In the genomic region with DNA sequence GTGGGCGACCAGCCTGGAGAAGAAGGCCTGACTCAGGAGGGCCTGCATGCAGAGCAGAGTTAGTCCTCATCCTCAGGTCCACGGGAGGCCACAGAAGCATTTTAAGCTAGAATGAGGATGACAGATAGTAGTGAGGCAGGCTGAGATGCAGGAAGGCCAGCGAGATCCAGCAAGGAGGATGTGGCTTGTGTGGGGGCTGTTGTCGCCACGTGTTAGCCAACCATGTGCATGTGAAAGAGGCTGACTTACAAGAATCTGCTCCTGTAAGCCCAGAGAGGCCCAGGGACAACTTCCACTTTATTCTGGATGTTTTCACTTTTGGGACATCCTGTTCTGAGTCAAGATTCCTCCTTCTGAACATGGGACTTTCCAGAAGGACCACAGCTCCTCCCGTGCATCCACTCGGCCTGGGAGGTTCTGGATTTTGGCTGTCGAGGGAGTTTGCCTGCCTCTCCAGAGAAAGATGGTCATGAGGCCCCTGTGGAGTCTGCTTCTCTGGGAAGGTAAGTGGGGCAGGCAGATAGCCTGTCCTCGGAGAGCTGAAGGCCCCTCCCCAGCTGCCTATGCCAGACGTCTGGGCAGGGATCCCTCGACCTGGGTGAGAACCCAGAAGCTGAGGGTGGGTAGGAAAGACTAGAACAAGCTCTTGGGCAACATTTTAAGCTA, we compare ENCODE assay signal across 8 cellular contexts. TPM values are rescaled to one million over a fixed set of nuclear protein-coding genes. Genes with fewer than 3 reads are reported as not detected.
A peak's percentile ranks its signal among the peaks of the same experiment; 100 is the strongest.
DNase-seq lines count a peak whose midpoint lies in the region; ATAC-seq, FAIRE-seq and TF ChIP-seq lines count a peak whose summit lies in the region.

Gene SLAMF8 (plus strand): TSS at position 438 of the 666 bp plus-strand sequence. CDS start 26 bp downstream, at position 464.

- POLR2A ChIA-PET in OCI-LY7 (lab: Charles Lee), result no interaction called here

- H3K4me1 ChIP-seq in OCI-LY7 (ENCODE audit: insufficient read depth, low read length, poor library complexity, severe bottlenecking), result no peaks in the 10 kb centered on the region

- H3K27ac ChIP-seq in OCI-LY7 (ENCODE audit: low read depth, low read length, poor library complexity, severe bottlenecking), result no peak within 1 kb of the TSS

- H4K20me1 ChIP-seq in OCI-LY7 (ENCODE audit: insufficient read depth, low read length), result no peaks in the 10 kb centered on the region

- H3K4me2 ChIP-seq in OCI-LY7 (ENCODE audit: low read length), result no peak within 1 kb of the TSS

- no peaks in the 10 kb centered on the region for H3K79me2 ChIP-seq in OCI-LY7 (ENCODE audit: insufficient read depth, low read depth, low read length)

- no peaks in the 10 kb centered on the region for H3K36me3 ChIP-seq in OCI-LY7 (ENCODE audit: insufficient read depth, low read length)

- BruUV-seq in OCI-LY7 (replicated peaks; lab: Mats Ljungman, UMichigan), result no TSS peak

- no peak for TF ChIP-seq CTCF in OCI-LY7 (conservative IDR thresholded peaks at IDR 0.05; ENCODE audit: low read length)

- no peak within 1 kb of the TSS for H2AFZ ChIP-seq in OCI-LY7 (ENCODE audit: low read length)

- intact Hi-C loops in left cardiac atrium (cut with DNase I) (no loop called here), OCI-LY7 (cut with micrococcal nuclease; ENCODE audit: unreplicated experiment) (no loop called here)

- no peak within 1 kb of the TSS for H3K4me3 ChIP-seq in OCI-LY7 (ENCODE audit: low read depth, low read length, poor library complexity, severe bottlenecking)

- no peaks in the 10 kb centered on the region for H3K9me3 ChIP-seq in OCI-LY7 (ENCODE audit: low read length)

- FAIRE-seq in HTR-8/SVneo (lab: Jason Lieb, UNC), result no peak

- H3K9me2 ChIP-seq in OCI-LY7 (ENCODE audit: insufficient read depth, low read length), result no peaks in the 10 kb centered on the region

- DNase-seq in activated CD4-positive, alpha-beta T cell treated with anti-CD3 and anti-CD28 coated beads, Interleukin-2, amount 50 U/mL, for 48 hours, result peak; percentile 50 to 63
- DNase-seq in left cardiac atrium, result peak; percentile 44
- DNase-seq in stimulated activated CD8-positive, alpha-beta memory T cell treated with anti-CD3 and anti-CD28 coated beads, Interleukin-15, amount 100 ng/mL, for 1 hour (ENCODE audit: low read depth), result peak; percentile 11
- DNase-seq in epidermal melanocyte (ENCODE audit: insufficient read length, low spot score), result no peak
- DNase-seq in OCI-LY7 (ENCODE audit: low spot score), result no peak
- DNase-seq in HTR-8/SVneo (ENCODE audit: insufficient read length, low spot score), result no peak

- CTCF ChIA-PET in OCI-LY7 (lab: Charles Lee; ENCODE audit: unreplicated experiment), result no interaction called here

- ATAC-seq in HG02852 (IDR thresholded peaks at IDR 0.05; ENCODE audit: unreplicated experiment) (peak; percentile 66), left cardiac atrium (peak; percentile 52 to 66), GM18870 (IDR thresholded peaks at IDR 0.05; ENCODE audit: unreplicated experiment) (no peak)

RNA-seq across cellular contexts. Expression of gene SLAMF8, which starts in this region (rescaled TPM):
- 1 to 10 TPM; 2.4 to 4.4 TPM for total RNA-seq in left cardiac atrium
- not detected in 2 replicates for total RNA-seq in OCI-LY7 (2014; rRNA removed; shearing (Covaris generic))
- not detected in 2 replicates for total RNA-seq in OCI-LY7 (2022)

Comparison
In these comparisons a context has a peak if more than half of its experiments do, and no peak if none do; other contexts are left out.
1. DNase-seq: peak in activated CD4-positive, alpha-beta T cell treated with anti-CD3 and anti-CD28 coated beads, Interleukin-2, amount 50 U/mL, for 48 hours (2 of 2), left cardiac atrium (single experiment) and stimulated activated CD8-positive, alpha-beta memory T cell treated with anti-CD3 and anti-CD28 coated beads, Interleukin-15, amount 100 ng/mL, for 1 hour (single experiment); none in epidermal melanocyte (single experiment), OCI-LY7 (single experiment) and HTR-8/SVneo (single experiment).